7 cellular contexts compared by ENCODE assay signal in the genomic region with DNA sequence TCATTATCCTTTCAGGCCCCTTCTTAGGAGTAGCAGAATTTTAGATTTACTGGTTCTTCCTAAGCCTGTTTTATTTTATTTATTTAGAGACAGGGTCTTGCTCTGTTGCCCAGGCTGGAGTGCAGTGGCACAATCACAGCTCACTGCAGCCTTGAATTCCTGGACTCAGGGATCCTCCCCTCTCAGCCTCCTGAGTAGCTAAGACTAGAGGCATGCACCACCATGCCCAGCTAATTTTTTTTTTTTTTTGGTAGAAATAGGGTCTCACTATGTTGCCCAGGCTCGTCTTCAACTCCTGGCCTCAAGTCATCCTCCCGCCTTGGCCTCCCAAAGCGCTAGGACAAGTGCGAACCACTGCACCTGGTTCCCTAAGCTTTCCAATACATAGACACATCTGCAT. TPM values are rescaled to one million over a fixed set of nuclear protein-coding genes. Genes with fewer than 3 reads are reported as not detected.
"Had no signal": no experiment of that assay in that cellular context is flagged by ENCODE, and none has a peak within 500 bp of the region (broad histone marks: within the 10 kb centered on the region; RNA-seq: fewer than 3 reads in every experiment).

No MANE protein-coding gene starts in this region.

RNA-seq across cellular contexts. Expression of gene PPL, which starts 7.3 kb away (rescaled TPM):
- total RNA-seq: activated CD4-positive, alpha-beta T cell treated with anti-CD3 and anti-CD28 coated beads for 36 hours; activated CD4-positive, alpha-beta T cell treated with anti-CD3 and anti-CD28 coated beads, Interleukin-2, amount 10 ng/mL, durations not matched to agents 7 days and 5 days; activated CD8-positive, alpha-beta T cell treated with anti-CD3 and anti-CD28 coated beads, Interleukin-2, amount 10 ng/mL, durations not matched to agents 7 days and 5 days; activated naive CD8-positive, alpha-beta T cell treated with anti-CD3 and anti-CD28 coated beads, Interleukin-2, amount 10 ng/mL, durations not matched to agents 7 days and 5 days; activated T-helper 2 cell treated with anti-CD3 and anti-CD28 coated beads, Interferon-gamma antibody, Interleukin-2, Interleukin-4, amounts not matched to agents 10 μg/mL and 5 μg/mL and 100 μg/mL, durations not matched to agents 14 hours and 24 hours and 36 hours had no signal

RNA-seq across cellular contexts. Expression of gene SEC14L5, which starts 28.5 kb away (rescaled TPM):
- total RNA-seq: activated CD4-positive, alpha-beta T cell treated with anti-CD3 and anti-CD28 coated beads, Interleukin-2, amount 10 ng/mL, durations not matched to agents 7 days and 5 days; activated CD8-positive, alpha-beta memory T cell treated with anti-CD3 and anti-CD28 coated beads, Interleukin-2, amount 10 ng/mL, durations not matched to agents 7 days and 5 days; activated CD8-positive, alpha-beta T cell treated with anti-CD3 and anti-CD28 coated beads, Interleukin-2, amount 10 ng/mL, durations not matched to agents 7 days and 5 days; activated T-helper 2 cell treated with anti-CD3 and anti-CD28 coated beads, Interferon-gamma antibody, Interleukin-2, Interleukin-4, amounts not matched to agents 10 μg/mL and 5 μg/mL and 100 μg/mL, durations not matched to agents 14 hours and 24 hours and 36 hours had no signal
- polyA plus RNA-seq: cardiac muscle cell had no signal
